8 cellular contexts compared by ENCODE assay signal in the genomic region with DNA sequence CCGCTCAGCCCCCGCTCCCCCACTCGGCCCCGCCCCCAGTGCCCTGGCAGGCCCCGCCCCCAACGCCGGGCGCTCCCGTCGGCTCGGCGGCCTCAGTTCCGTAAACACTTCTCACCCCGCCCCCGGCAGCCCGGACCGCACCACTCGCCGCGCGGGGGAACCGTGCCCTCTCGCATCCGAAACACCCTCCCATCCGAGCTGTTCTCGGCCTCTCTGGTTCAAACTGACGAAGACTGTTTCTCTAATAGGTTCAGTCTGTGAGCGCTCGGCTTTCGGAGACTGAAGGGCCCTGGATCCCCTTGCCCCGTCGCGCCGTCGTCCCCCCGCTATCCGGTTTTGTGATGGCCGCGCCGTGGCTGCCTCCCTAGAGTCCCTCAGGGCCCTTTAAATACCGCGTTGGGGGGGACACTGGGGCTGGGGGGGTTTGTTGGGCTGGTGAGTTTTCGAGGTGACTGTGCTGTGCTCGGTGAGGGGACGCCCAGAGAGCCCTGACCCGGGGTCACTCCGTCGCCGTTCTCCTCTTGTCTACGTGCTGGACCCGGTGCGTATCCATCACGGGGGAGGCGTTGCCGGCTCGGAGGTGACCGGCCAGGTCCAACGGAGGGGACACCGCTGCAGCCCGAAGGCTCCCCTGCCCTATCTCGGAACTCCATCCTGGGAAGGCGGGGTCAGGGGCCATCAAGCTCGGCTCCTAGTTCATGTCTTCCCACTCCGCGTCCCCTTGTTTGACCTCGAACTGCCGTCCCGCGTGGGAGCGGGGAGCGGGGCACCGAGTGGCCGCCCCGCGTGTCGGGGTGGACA. TPM values are rescaled to one million over a fixed set of nuclear protein-coding genes. Genes with fewer than 3 reads are reported as not detected.
DNase-seq lines count a peak whose midpoint lies in the region; ATAC-seq and TF ChIP-seq lines count a peak whose summit lies in the region.

Gene TCP11L2, plus strand, starts transcription at position 333 of the 801 bp plus-strand sequence. CDS start 8,343 bp downstream, outside the sequence.

- intact Hi-C loops in cardiac septum (cut with DNase I), result loop anchor here (1.0 to 10.0 kb wide), 3 partner anchors 40 to 158 kb away; partner anchors contain the start of gene POLR3B
- intact Hi-C loops in tibial artery (cut with DNase I; ENCODE audit: low total_unique reads), result loop anchor here (2.0 to 10.0 kb wide), 2 partner anchors 52 to 56 kb away; partner anchors contain the start of gene POLR3B

- H3K27me3 ChIP-seq in tibial artery, result no peaks in the 10 kb centered on the region

- WGBS in adipose tissue, 3 donors, result 0% methylated on average over 47 to 76 of the region's 76 CpGs

- peak; percentile 62 for ATAC-seq in HG02588 (IDR thresholded peaks at IDR 0.05; ENCODE audit: unreplicated experiment)

- TF ChIP-seq CTCF in tibial artery (IDR thresholded peaks at IDR 0.05), result no peak

- no peaks in the 10 kb centered on the region for H3K36me3 ChIP-seq in tibial artery

- DNase-seq in NCI-H1092 (lab: John Stamatoyannopoulos, UW), result peak; percentile 37
- peak; percentile 84 to 91 (median 86) for DNase-seq in T-helper 1 cell
- DNase-seq in cardiac septum (ENCODE audit: low spot score), result peak; percentile 96
- peak; percentile 85 for DNase-seq in pons (ENCODE audit: low spot score)
- DNase-seq in tibial artery, result peak; percentile 88 to 94

- H3K9me3 ChIP-seq in tibial artery, result no peaks in the 10 kb centered on the region

- peaks cover 4 to 41% (median 27%) of the 10 kb centered on the region in 4 donors for H3K4me1 ChIP-seq in tibial artery

- H3K4me3 ChIP-seq in GM08714 (ENCODE audit: low read length) (peak within 1 kb of the TSS; percentile 81), tibial artery (peak within 1 kb of the TSS; percentile 81 to 97)

- H3K27ac ChIP-seq in adipose tissue (ENCODE audit: low read depth, low read length) (peak within 1 kb of the TSS; percentile 95), tibial artery (peak within 1 kb of the TSS; percentile 88 to 97)

RNA-seq across cellular contexts. Expression of gene TCP11L2, which starts in this region (rescaled TPM):
- 1 to 10 TPM; 4.0 to 9.2 (median 5.0) TPM for polyA plus RNA-seq in adipose tissue
- 61.2 TPM for total RNA-seq in cardiac septum

Comparison
In these comparisons a context has a peak if more than half of its experiments do, and no peak if none do; other contexts are left out.
1. Peak in every context shown above with its lines: DNase-seq, ATAC-seq, H3K4me3 ChIP-seq and H3K27ac ChIP-seq.
2. DNase-seq: peak in every context shown above with its lines; median percentile 96 in cardiac septum; 91 in tibial artery; 86 in T-helper 1 cell; 85 in pons; 37 in NCI-H1092.